In genomic region chr2:239081622-239082021, GRCh38 we compare ENCODE assay signal across 20 cellular contexts.
A peak's percentile ranks its signal among the peaks of the same experiment; 100 is the strongest.
DNase-seq lines count a peak whose midpoint lies in the region; ATAC-seq and TF ChIP-seq lines count a peak whose summit lies in the region.
"Had no signal": no experiment of that assay in that cellular context is flagged by ENCODE, and none has a peak within 500 bp of the region (broad histone marks: within the 10 kb centered on the region; RNA-seq: fewer than 3 reads in every experiment).

No MANE protein-coding gene starts in this region.

- H3K9me3 ChIP-seq in right cardiac atrium (ENCODE audit: control insufficient read depth, low read length) (no peaks in the 10 kb centered on the region), heart left ventricle (no peaks in the 10 kb centered on the region)
- H3K9me3 ChIP-seq: BE2C, HAP-1 had no signal

- peaks cover 0 to 82% (median 68%) of the 10 kb centered on the region in 9 donors for H3K36me3 ChIP-seq in heart left ventricle
- H3K36me3 ChIP-seq: HAP-1 had no signal

- DNase-seq in right cardiac atrium (peak in 2 of 3 donors; percentile 1 to 37), heart left ventricle (no peak), SK-N-DZ (ENCODE audit: low spot score) (peak; percentile 62), left kidney (ENCODE audit: low read depth, low spot score) (peak; percentile 36), epidermal melanocyte (ENCODE audit: insufficient read length, low spot score) (no peak)
- DNase-seq: ACHN; BE2C; C1 segment of cervical spinal cord; CD4-positive, CD25-positive, alpha-beta regulatory T cell; CD8-positive, alpha-beta memory T cell; COR-L47; DMS 273 treated with DMSO at 0.1 percent for 48 hours; DMS53; DND-41; EL; GM23248 had no signal

- 86% methylated on average over 18 of the region's 18 CpGs for WGBS in right cardiac atrium
- 83 to 86% (median 84%) methylated on average over 14 to 18 of the region's 18 CpGs for WGBS in heart left ventricle, 4 donors

- no peak overlapping the region for H3K27ac ChIP-seq in right cardiac atrium (ENCODE audit: low read length)
- peak overlapping the region in 1 of 12 donors; percentile 15 for H3K27ac ChIP-seq in heart left ventricle
- H3K27ac ChIP-seq: GM23248 had no signal

- ATAC-seq in right cardiac atrium (no peak), heart left ventricle (no peak), GM18867 (IDR thresholded peaks at IDR 0.05; ENCODE audit: unreplicated experiment) (no peak), GM18498 (IDR thresholded peaks at IDR 0.05; ENCODE audit: unreplicated experiment) (no peak)
- ATAC-seq: GM12878 had no signal

- no peak for TF ChIP-seq POLR2A in heart left ventricle (IDR thresholded peaks at IDR 0.05)

- intact Hi-C loops in right cardiac atrium (cut with DNase I), result no loop called here
- intact Hi-C loops in heart left ventricle (cut with DNase I), result no loop called here

- no peak for TF ChIP-seq CTCF in heart left ventricle (IDR thresholded peaks at IDR 0.05)

- H3K4me1 ChIP-seq in right cardiac atrium (ENCODE audit: control insufficient read depth, insufficient read depth, low read length) (no peaks in the 10 kb centered on the region), heart left ventricle (no peaks in the 10 kb centered on the region)
- H3K4me1 ChIP-seq: BE2C, HAP-1 had no signal

- H3K27me3 ChIP-seq in right cardiac atrium (ENCODE audit: control insufficient read depth, insufficient read depth) (no peaks in the 10 kb centered on the region), heart left ventricle (no peaks in the 10 kb centered on the region)
- H3K27me3 ChIP-seq: BE2C had no signal

- no peak overlapping the region for H3K4me3 ChIP-seq in right cardiac atrium (ENCODE audit: low read length)
- H3K4me3 ChIP-seq in heart left ventricle, result no peak overlapping the region
- H3K4me3 ChIP-seq: GM12878, GM23248, HAP-1 had no signal

Comparison
In these comparisons a context has a peak if more than half of its experiments do, and no peak if none do; other contexts are left out.
1. DNase-seq: peak in right cardiac atrium (2 of 3), SK-N-DZ (single experiment) and left kidney (single experiment); none in heart left ventricle (0 of 5) and epidermal melanocyte (single experiment).